ENCODE assay signal across 8 cellular contexts in genomic region chr5:174532453-174533126, GRCh38.
DNase-seq lines count a peak whose midpoint lies in the region; FAIRE-seq and TF ChIP-seq lines count a peak whose summit lies in the region.
"Had no signal": no experiment of that assay in that cellular context is flagged by ENCODE, and none has a peak within 500 bp of the region (broad histone marks: within the 10 kb centered on the region; RNA-seq: fewer than 3 reads in every experiment).

No MANE protein-coding gene starts in this region.

- H3K27ac Mint-ChIP-seq in brain = peak overlapping the region in 3 of 5 experiments; percentile 45 to 87 (median 80)

- WGBS in small intestine, 3 donors = 10% methylated on average over 14 of the region's 14 CpGs

- DNase-seq in H4 (ENCODE audit: low spot score) (peak; percentile 99), NCI-H82 (lab: John Stamatoyannopoulos, UW) (peak; percentile 95), iPS-NIHi11 (ENCODE audit: low spot score) (peak; percentile 87), small intestine (peak; percentile 97), NCI-H2107 (lab: John Stamatoyannopoulos, UW) (no peak)
- no peak for DNase-seq in activated naive CD4-positive, alpha-beta T cell treated with anti-CD3 and anti-CD28 coated beads, Interleukin-2, amount 50 U/mL, for 16 hours

- H3K9me3 Mint-ChIP-seq in brain = peaks cover 0 to 10% (median 0%) of the 10 kb centered on the region in 5 experiments

- H3K36me3 Mint-ChIP-seq in brain = no peaks in the 10 kb centered on the region

- H3K9me3 ChIP-seq in small intestine (ENCODE audit: control insufficient read depth, low read depth) = no peaks in the 10 kb centered on the region

- H3K4me1 Mint-ChIP-seq in brain = peaks cover 62% of the 10 kb centered on the region

- H3K27me3 ChIP-seq in small intestine (ENCODE audit: control insufficient read depth in 2 of 2, insufficient read depth in 2 of 2, low read length in 2 of 2) = no peaks in the 10 kb centered on the region

- TF ChIP-seq CTCF in brain (conservative IDR thresholded peaks at IDR 0.05) = no peak

- FAIRE-seq in small intestine (lab: Jason Lieb, UNC) = no peak
- FAIRE-seq: TTC549 had no signal

- peaks cover 34% of the 10 kb centered on the region for H3K27me3 Mint-ChIP-seq in brain

- H3K4me3 ChIP-seq in small intestine (ENCODE audit: low read depth in 1 of 2, low read length in 2 of 2) = no peak overlapping the region

- no peaks in the 10 kb centered on the region for H3K36me3 ChIP-seq in small intestine (ENCODE audit: control insufficient read depth in 2 of 2, insufficient read depth in 2 of 2, low read length in 2 of 2)

- H3K27ac ChIP-seq in small intestine (ENCODE audit: low read depth in 1 of 2, low read length in 1 of 2) = peak overlapping the region; percentile 24 to 51

- H3K4me3 Mint-ChIP-seq in brain = peak overlapping the region in 2 of 5 experiments; percentile 44 to 62

- peaks cover 6 to 13% of the 10 kb centered on the region in 2 donors for H3K4me1 ChIP-seq in small intestine (ENCODE audit: control insufficient read depth in 2 of 2, insufficient read depth in 1 of 2, low read depth in 1 of 2, low read length in 1 of 2)

Comparison
In these comparisons a context has a peak if more than half of its experiments do, and no peak if none do; other contexts are left out.
1. DNase-seq: peak in H4 (single experiment), NCI-H82 (single experiment), iPS-NIHi11 (single experiment) and small intestine (single experiment); none in activated naive CD4-positive, alpha-beta T cell treated with anti-CD3 and anti-CD28 coated beads, Interleukin-2, amount 50 U/mL, for 16 hours (single experiment) and NCI-H2107 (single experiment).